18 cellular contexts compared by ENCODE assay signal in the genomic region with DNA sequence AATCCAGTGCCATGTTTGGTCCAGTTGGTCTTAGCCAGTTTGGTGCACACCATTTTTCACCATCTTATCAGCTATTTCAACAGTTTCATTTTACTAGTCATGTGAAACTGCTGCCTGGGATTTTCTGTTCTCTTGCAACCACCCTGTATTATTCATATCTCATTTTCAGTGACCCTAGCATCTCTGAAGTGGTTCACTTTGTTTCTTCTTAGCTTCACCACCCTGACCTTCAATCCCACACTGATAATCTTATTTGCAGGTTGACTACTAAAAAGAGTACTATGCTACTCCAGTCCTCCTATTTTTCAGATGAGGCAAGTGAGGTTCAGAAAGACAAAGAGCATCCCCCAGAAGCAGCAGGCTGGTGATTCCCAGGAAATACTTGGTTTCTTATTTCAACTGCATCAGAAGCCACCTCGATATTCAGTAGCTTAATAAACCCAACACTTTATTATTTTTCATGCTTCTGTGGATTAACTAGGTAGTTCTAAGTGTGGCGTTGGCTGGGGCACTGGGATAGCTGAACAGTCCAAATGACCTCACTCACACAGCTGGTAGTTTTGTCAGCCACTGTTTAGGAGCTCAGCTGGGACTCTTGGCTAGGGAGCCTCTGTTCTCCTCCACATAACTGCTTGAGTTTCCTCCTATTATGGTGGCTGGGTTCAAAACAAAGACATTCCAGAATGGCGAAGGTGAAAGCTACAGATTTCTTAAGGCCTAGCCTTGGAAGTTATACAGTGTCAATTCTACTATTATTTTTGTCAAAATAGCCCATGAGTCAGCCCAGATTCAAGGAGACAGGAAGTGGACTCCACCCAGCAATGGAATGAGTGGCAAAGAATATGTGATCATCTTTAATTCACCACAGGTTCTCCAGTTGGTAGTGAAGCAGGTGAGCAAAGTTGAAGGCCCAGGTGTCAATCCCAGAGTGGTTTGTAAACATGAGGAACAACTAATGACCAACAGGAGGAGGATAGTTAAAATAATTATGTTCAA. TPM values are rescaled to one million over a fixed set of nuclear protein-coding genes. Genes with fewer than 3 reads are reported as not detected.
DNase-seq lines count a peak whose midpoint lies in the region; ATAC-seq and TF ChIP-seq lines count a peak whose summit lies in the region.
"Had no signal": no experiment of that assay in that cellular context is flagged by ENCODE, and none has a peak within 500 bp of the region (broad histone marks: within the 10 kb centered on the region; RNA-seq: fewer than 3 reads in every experiment).

No MANE protein-coding gene starts in this region.

- no peak for TF ChIP-seq CTCF in GM10266 (IDR thresholded peaks at IDR 0.05; ENCODE audit: control insufficient read depth, insufficient read depth, low read depth, missing control alignments)

- DNase-seq in GM10266 (ENCODE audit: extremely low spot score) (peak; percentile 63), M059J (ENCODE audit: low read depth) (peak; percentile 28), DMS114 treated with DMSO at 0.1 percent for 48 hours (lab: John Stamatoyannopoulos, UW; ENCODE audit: unreplicated experiment) (no peak), NCI-H1092 (lab: John Stamatoyannopoulos, UW) (no peak)
- DNase-seq: effector CD4-positive, alpha-beta T cell; HCEC 1CT; hypothalamus; KBM-7; left cardiac atrium; NCI-H345; right cardiac atrium had no signal

- ATAC-seq in GM18907 (IDR thresholded peaks at IDR 0.05; ENCODE audit: unreplicated experiment) (peak; percentile 63), esophagus mucosa (peak; percentile 10), HG03460 (IDR thresholded peaks at IDR 0.05; ENCODE audit: unreplicated experiment) (no peak), SK-N-SH treated with all-trans-retinoic acid at 6 μM for 48 hours (no peak)
- ATAC-seq: left cardiac atrium, right cardiac atrium had no signal

TF ChIP-seq in SK-N-SH treated with all-trans-retinoic acid at 6 μM for 48 hours, 23 proteins besides CTCF, POLR2A, EP300 and RAD21:
- TF ChIP-seq ISL1 (CRISPR knock-in tag; IDR thresholded peaks at IDR 0.05) (no peak), ZC3H10 (CRISPR knock-in tag; IDR thresholded peaks at IDR 0.05) (no peak), ZFP3 (CRISPR knock-in tag; IDR thresholded peaks at IDR 0.05) (no peak), ZNF70 (CRISPR knock-in tag; IDR thresholded peaks at IDR 0.05) (no peak), GLIS3 (CRISPR knock-in tag; IDR thresholded peaks at IDR 0.05) (no peak), TCF4 (CRISPR knock-in tag; IDR thresholded peaks at IDR 0.05; ENCODE audit: borderline replicate concordance) (no peak), BACH2 (CRISPR knock-in tag; IDR thresholded peaks at IDR 0.05; ENCODE audit: borderline replicate concordance) (no peak), ZFP30 (CRISPR knock-in tag; IDR thresholded peaks at IDR 0.05) (no peak), ZNF8 (CRISPR knock-in tag; IDR thresholded peaks at IDR 0.05) (no peak)
- TF ChIP-seq, protein P1, sequence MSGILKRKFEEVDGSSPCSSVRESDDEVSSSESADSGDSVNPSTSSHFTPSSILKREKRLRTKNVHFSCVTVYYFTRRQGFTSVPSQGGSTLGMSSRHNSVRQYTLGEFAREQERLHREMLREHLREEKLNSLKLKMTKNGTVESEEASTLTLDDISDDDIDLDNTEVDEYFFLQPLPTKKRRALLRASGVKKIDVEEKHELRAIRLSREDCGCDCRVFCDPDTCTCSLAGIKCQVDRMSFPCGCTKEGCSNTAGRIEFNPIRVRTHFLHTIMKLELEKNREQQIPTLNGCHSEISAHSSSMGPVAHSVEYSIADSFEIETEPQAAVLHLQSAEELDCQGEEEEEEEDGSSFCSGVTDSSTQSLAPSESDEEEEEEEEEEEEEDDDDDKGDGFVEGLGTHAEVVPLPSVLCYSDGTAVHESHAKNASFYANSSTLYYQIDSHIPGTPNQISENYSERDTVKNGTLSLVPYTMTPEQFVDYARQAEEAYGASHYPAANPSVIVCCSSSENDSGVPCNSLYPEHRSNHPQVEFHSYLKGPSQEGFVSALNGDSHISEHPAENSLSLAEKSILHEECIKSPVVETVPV (CRISPR knock-in tag; IDR thresholded peaks at IDR 0.05) = no peak
- TF ChIP-seq, protein P2, sequence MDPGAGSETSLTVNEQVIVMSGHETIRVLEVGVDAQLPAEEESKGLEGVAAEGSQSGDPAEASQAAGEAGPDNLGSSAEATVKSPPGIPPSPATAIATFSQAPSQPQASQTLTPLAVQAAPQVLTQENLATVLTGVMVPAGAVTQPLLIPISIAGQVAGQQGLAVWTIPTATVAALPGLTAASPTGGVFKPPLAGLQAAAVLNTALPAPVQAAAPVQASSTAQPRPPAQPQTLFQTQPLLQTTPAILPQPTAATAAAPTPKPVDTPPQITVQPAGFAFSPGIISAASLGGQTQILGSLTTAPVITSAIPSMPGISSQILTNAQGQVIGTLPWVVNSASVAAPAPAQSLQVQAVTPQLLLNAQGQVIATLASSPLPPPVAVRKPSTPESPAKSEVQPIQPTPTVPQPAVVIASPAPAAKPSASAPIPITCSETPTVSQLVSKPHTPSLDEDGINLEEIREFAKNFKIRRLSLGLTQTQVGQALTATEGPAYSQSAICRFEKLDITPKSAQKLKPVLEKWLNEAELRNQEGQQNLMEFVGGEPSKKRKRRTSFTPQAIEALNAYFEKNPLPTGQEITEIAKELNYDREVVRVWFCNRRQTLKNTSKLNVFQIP (CRISPR knock-in tag; IDR thresholded peaks at IDR 0.05; ENCODE audit: borderline replicate concordance, low read depth) = no peak
- TF ChIP-seq, protein P3, sequence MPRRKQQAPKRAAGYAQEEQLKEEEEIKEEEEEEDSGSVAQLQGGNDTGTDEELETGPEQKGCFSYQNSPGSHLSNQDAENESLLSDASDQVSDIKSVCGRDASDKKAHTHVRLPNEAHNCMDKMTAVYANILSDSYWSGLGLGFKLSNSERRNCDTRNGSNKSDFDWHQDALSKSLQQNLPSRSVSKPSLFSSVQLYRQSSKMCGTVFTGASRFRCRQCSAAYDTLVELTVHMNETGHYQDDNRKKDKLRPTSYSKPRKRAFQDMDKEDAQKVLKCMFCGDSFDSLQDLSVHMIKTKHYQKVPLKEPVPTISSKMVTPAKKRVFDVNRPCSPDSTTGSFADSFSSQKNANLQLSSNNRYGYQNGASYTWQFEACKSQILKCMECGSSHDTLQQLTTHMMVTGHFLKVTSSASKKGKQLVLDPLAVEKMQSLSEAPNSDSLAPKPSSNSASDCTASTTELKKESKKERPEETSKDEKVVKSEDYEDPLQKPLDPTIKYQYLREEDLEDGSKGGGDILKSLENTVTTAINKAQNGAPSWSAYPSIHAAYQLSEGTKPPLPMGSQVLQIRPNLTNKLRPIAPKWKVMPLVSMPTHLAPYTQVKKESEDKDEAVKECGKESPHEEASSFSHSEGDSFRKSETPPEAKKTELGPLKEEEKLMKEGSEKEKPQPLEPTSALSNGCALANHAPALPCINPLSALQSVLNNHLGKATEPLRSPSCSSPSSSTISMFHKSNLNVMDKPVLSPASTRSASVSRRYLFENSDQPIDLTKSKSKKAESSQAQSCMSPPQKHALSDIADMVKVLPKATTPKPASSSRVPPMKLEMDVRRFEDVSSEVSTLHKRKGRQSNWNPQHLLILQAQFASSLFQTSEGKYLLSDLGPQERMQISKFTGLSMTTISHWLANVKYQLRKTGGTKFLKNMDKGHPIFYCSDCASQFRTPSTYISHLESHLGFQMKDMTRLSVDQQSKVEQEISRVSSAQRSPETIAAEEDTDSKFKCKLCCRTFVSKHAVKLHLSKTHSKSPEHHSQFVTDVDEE (CRISPR knock-in tag; IDR thresholded peaks at IDR 0.05) = no peak

RNA-seq across cellular contexts. Expression of a gene that starts 40.6 kb away (rescaled TPM):
- not detected in 2 replicates for total RNA-seq in M059J (2014; rRNA removed; shearing (Covaris generic))
- not detected for total RNA-seq in esophagus mucosa
- total RNA-seq: cardiac muscle cell, left cardiac atrium, mucosa of gallbladder, suprapubic skin had no signal

RNA-seq across cellular contexts. Expression of a gene that starts 47.9 kb away (rescaled TPM):
- total RNA-seq in M059J (2014; rRNA removed; shearing (Covaris generic)) = not detected in 2 replicates
- total RNA-seq in esophagus mucosa = not detected
- total RNA-seq: cardiac muscle cell, left cardiac atrium, mucosa of gallbladder, right cardiac atrium, suprapubic skin had no signal

Comparison
In these comparisons a context has a peak if more than half of its experiments do, and no peak if none do; other contexts are left out.
1. DNase-seq: peak in GM10266 (single experiment) and M059J (single experiment); none in DMS114 treated with DMSO at 0.1 percent for 48 hours (single experiment) and NCI-H1092 (single experiment).
2. ATAC-seq: peak in GM18907 (single experiment) and esophagus mucosa (single experiment); none in HG03460 (single experiment) and SK-N-SH treated with all-trans-retinoic acid at 6 μM for 48 hours (single experiment).